Comparison of ENCODE assay signal across 35 cellular contexts in the genomic region with DNA sequence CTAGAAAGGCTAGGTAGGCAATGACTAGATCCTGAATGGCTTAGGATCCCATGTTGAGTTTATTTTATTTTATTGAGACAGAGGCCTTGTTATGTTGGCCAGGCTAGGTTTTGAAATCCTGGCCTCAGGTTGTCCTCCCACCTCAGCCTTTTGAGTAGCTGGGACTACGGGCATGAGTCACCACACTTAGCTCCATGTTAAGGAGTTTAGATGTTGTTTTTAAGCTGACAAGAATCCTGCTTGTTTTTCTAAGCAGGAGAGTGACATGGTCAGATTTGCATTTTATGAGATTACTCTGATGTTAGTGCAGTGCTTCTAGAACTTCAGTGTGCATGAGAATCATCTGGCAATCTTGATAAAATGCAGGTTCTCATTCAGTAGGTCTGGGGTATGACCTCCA. TPM values are rescaled to one million over a fixed set of nuclear protein-coding genes. Genes with fewer than 3 reads are reported as not detected.
"Had no signal": no experiment of that assay in that cellular context is flagged by ENCODE, and none has a peak within 500 bp of the region (broad histone marks: within the 10 kb centered on the region; RNA-seq: fewer than 3 reads in every experiment).

No MANE protein-coding gene starts in this region.

- H3K27me3 ChIP-seq: adrenal gland, heart left ventricle, right atrium auricular region, spleen, suprapubic skin, tibial nerve had no signal

- H3K9me3 ChIP-seq: adrenal gland, heart left ventricle, mucosa of descending colon, prostate gland, right atrium auricular region, spleen, suprapubic skin, tibial nerve had no signal

- H3K27ac ChIP-seq: adrenal gland, coronary artery, heart left ventricle, prostate gland, right atrium auricular region, suprapubic skin, tibial nerve, WERI-Rb-1 had no signal

- FAIRE-seq: TTC549 had no signal

- H3K4me3 Mint-ChIP-seq: activated naive CD4-positive, alpha-beta T cell treated with anti-CD3 and anti-CD28 coated beads for 36 hours; activated naive CD8-positive, alpha-beta T cell treated with anti-CD3 and anti-CD28 coated beads for 36 hours; activated T-helper 1 cell treated with anti-CD3 and anti-CD28 coated beads, Interleukin-12 subunit alpha, Interleukin-12 subunit beta, Interleukin-2, Interleukin-4 antibody, amounts not matched to agents 30 ng/mL and 10 ng/mL and 1 ng/mL, durations not matched to agents 14 hours and 24 hours and 36 hours; brain; effector memory CD8-positive, alpha-beta T cell; natural killer cell treated with Interleukin-12 subunit alpha and Interleukin-12 subunit beta and Interleukin-15 and Interleukin-18, amount 100 ng/mL, for 72 hours had no signal

- H3K36me3 Mint-ChIP-seq: activated naive CD8-positive, alpha-beta T cell treated with anti-CD3 and anti-CD28 coated beads for 36 hours; brain; immature natural killer cell; natural killer cell treated with Interleukin-12 subunit alpha and Interleukin-12 subunit beta and Interleukin-15 and Interleukin-18, amount 100 ng/mL, for 72 hours had no signal

- H3K27ac Mint-ChIP-seq: activated naive CD4-positive, alpha-beta T cell treated with anti-CD3 and anti-CD28 coated beads for 36 hours; activated naive CD8-positive, alpha-beta T cell treated with anti-CD3 and anti-CD28 coated beads for 36 hours; activated T-helper 1 cell treated with anti-CD3 and anti-CD28 coated beads, Interleukin-12 subunit alpha, Interleukin-12 subunit beta, Interleukin-2, Interleukin-4 antibody, amounts not matched to agents 30 ng/mL and 10 ng/mL and 1 ng/mL, durations not matched to agents 14 hours and 24 hours and 36 hours; brain; effector memory CD8-positive, alpha-beta T cell; immature natural killer cell; natural killer cell treated with Interleukin-12 subunit alpha and Interleukin-12 subunit beta and Interleukin-15 and Interleukin-18, amount 100 ng/mL, for 72 hours had no signal

- H3K9me3 Mint-ChIP-seq: activated naive CD4-positive, alpha-beta T cell treated with anti-CD3 and anti-CD28 coated beads for 36 hours; activated naive CD8-positive, alpha-beta T cell treated with anti-CD3 and anti-CD28 coated beads for 36 hours; activated T-helper 1 cell treated with anti-CD3 and anti-CD28 coated beads, Interleukin-12 subunit alpha, Interleukin-12 subunit beta, Interleukin-2, Interleukin-4 antibody, amounts not matched to agents 30 ng/mL and 10 ng/mL and 1 ng/mL, durations not matched to agents 14 hours and 24 hours and 36 hours; brain; effector memory CD8-positive, alpha-beta T cell; immature natural killer cell; natural killer cell treated with Interleukin-12 subunit alpha and Interleukin-12 subunit beta and Interleukin-15 and Interleukin-18, amount 100 ng/mL, for 72 hours had no signal

- H3K36me3 ChIP-seq: adrenal gland, heart left ventricle, prostate gland, right atrium auricular region, spleen, suprapubic skin, tibial nerve, WERI-Rb-1 had no signal

- H3K4me1 ChIP-seq: heart left ventricle, prostate gland, right atrium auricular region, suprapubic skin, tibial nerve had no signal

- H3K4me3 ChIP-seq: adrenal gland, coronary artery, heart left ventricle, lung, mucosa of descending colon, prostate gland, right atrium auricular region, spleen, suprapubic skin, tibial nerve had no signal

- H3K27me3 Mint-ChIP-seq: activated naive CD8-positive, alpha-beta T cell treated with anti-CD3 and anti-CD28 coated beads for 36 hours had no signal

- DNase-seq: activated CD4-positive, alpha-beta T cell treated with anti-CD3 and anti-CD28 coated beads for 48 hours; activated CD4-positive, alpha-beta T cell treated with anti-CD3 and anti-CD28 coated beads, Interleukin-2, amount 50 U/mL, for 48 hours; activated CD8-positive, alpha-beta memory T cell treated with anti-CD3 and anti-CD28 coated beads for 24 hours; activated effector memory CD4-positive, alpha-beta T cell treated with anti-CD3 and anti-CD28 coated beads, Interleukin-2, amount 50 U/mL, for 16 hours; activated naive CD4-positive, alpha-beta T cell treated with anti-CD3 and anti-CD28 coated beads for 36 hours; activated naive CD8-positive, alpha-beta T cell treated with anti-CD3 and anti-CD28 coated beads for 36 hours; aorta; effector memory CD8-positive, alpha-beta T cell; foreskin fibroblast; heart left ventricle; hypothalamus; immature natural killer cell; mucosa of descending colon; spleen; stimulated activated naive CD4-positive, alpha-beta T cell; WERI-Rb-1 had no signal

- H3K4me1 Mint-ChIP-seq: activated naive CD8-positive, alpha-beta T cell treated with anti-CD3 and anti-CD28 coated beads for 36 hours; brain; immature natural killer cell had no signal

- ATAC-seq: activated CD4-positive, CD25-positive, alpha-beta regulatory T cell treated with anti-CD3 and anti-CD28 coated beads, Interleukin-2, amount 50 U/mL, for 24 hours; effector memory CD8-positive, alpha-beta T cell; heart left ventricle; left lobe of liver; mucosa of descending colon; natural killer cell treated with Interleukin-12 subunit alpha and Interleukin-12 subunit beta and Interleukin-15 and Interleukin-18, amount 100 ng/mL, for 72 hours had no signal

RNA-seq across cellular contexts. Expression of a gene that starts 14.5 kb away (rescaled TPM):
- total RNA-seq: activated naive CD4-positive, alpha-beta T cell treated with anti-CD3 and anti-CD28 coated beads for 36 hours; activated naive CD8-positive, alpha-beta T cell treated with anti-CD3 and anti-CD28 coated beads for 36 hours; activated T-helper 1 cell treated with anti-CD3 and anti-CD28 coated beads, Interleukin-12 subunit alpha, Interleukin-12 subunit beta, Interleukin-2, Interleukin-4 antibody, amounts not matched to agents 30 ng/mL and 10 ng/mL and 1 ng/mL, durations not matched to agents 14 hours and 24 hours and 36 hours; adrenal gland; aorta; cardiac septum; esophagus mucosa; heart left ventricle; lung; mesenteric fat pad; mucosa of descending colon; myocyte; natural killer cell treated with Interleukin-12 subunit alpha and Interleukin-12 subunit beta and Interleukin-15 and Interleukin-18, amount 100 ng/mL, for 72 hours; omental fat pad; prostate gland; right atrium auricular region; spleen; suprapubic skin; T-helper 1 cell treated with Interleukin-12 subunit alpha and Interleukin-12 subunit beta and Interleukin-4 antibody, amounts not matched to agents 30 ng/mL and 1 ng/mL, for 36 hours had no signal
- polyA plus RNA-seq: adrenal gland, aorta, heart left ventricle, immature natural killer cell, lung, spleen had no signal
